ENCODE assay signal across 25 cellular contexts in genomic region chr17:77101521-77102410, GRCh38. TPM values are rescaled to one million over a fixed set of nuclear protein-coding genes. Genes with fewer than 3 reads are reported as not detected.
A peak's percentile ranks its signal among the peaks of the same experiment; 100 is the strongest.
DNase-seq lines count a peak whose midpoint lies in the region; ATAC-seq, FAIRE-seq and TF ChIP-seq lines count a peak whose summit lies in the region.
"Had no signal": no experiment of that assay in that cellular context is flagged by ENCODE, and none has a peak within 500 bp of the region (broad histone marks: within the 10 kb centered on the region; RNA-seq: fewer than 3 reads in every experiment).

No MANE protein-coding gene starts in this region.

- TF ChIP-seq POLR2A in HepG2 (IDR thresholded peaks at IDR 0.05; ENCODE audit: insufficient read depth in 1 of 2, low read depth in 2 of 2, low read length in 2 of 2) (peak in 1 of 2 experiments; percentile 48; a peak in 1 of 4 replicates), right lobe of liver (IDR thresholded peaks at IDR 0.05) (no peak)

- DNase-seq in HepG2 (ENCODE audit: low spot score) (peak; percentile 88), right lobe of liver (no peak), HuH-7 (ENCODE audit: low spot score) (peak; percentile 26), astrocyte (ENCODE audit: low read depth) (no peak), SJCRH30 (no peak), progenitor cell of endocrine pancreas (ENCODE audit: low spot score, unreplicated experiment) (no peak), foreskin fibroblast (no peak), left lobe of liver (ENCODE audit: low spot score) (no peak)
- DNase-seq: ACHN; activated CD4-positive, alpha-beta T cell treated with anti-CD3 and anti-CD28 coated beads for 1 hour; activated naive CD4-positive, alpha-beta T cell treated with anti-CD3 and anti-CD28 coated beads, Interleukin-2, amount 50 U/mL, for 16 hours; dorsolateral prefrontal cortex; head of caudate nucleus; islet precursor cell; NCI-H187; NCI-H524; nucleus accumbens; PC-9; stimulated activated CD4-positive, alpha-beta T cell treated with anti-CD3 and anti-CD28 coated beads, Interleukin-4, amount 100 ng/mL, for 24 hours; tibial artery had no signal

- 9% methylated on average over 14 of the region's 15 CpGs for WGBS in HepG2 (ENCODE audit: low lambda C conversion rate)
- 65% methylated on average over 11 of the region's 15 CpGs for WGBS in right lobe of liver (ENCODE audit: insufficient coverage, low coverage, low lambda C conversion rate, missing lambda C conversion rate)

- H3K27ac ChIP-seq in HepG2 (ENCODE audit: extremely low read length, insufficient read depth, low read length) (peak overlapping the region; percentile 68), right lobe of liver (no peak overlapping the region), astrocyte (ENCODE audit: low read depth, low read length) (no peak overlapping the region), SJCRH30 (no peak overlapping the region)
- H3K27ac ChIP-seq: esophagus muscularis mucosa, PC-9, tibial artery had no signal

- H3K9me3 Mint-ChIP-seq in astrocyte (ENCODE audit: unreplicated experiment) (no peaks in the 10 kb centered on the region), progenitor cell of endocrine pancreas (ENCODE audit: low read depth) (no peaks in the 10 kb centered on the region)
- H3K9me3 Mint-ChIP-seq: brain, mesothelial cell of epicardium had no signal

- H4K20me1 ChIP-seq in HepG2 (ENCODE audit: insufficient read depth, low read length) (no peaks in the 10 kb centered on the region), astrocyte (ENCODE audit: insufficient read depth, low read length) (no peaks in the 10 kb centered on the region)

- H3K36me3 Mint-ChIP-seq in astrocyte (ENCODE audit: low read depth, unreplicated experiment) = peaks cover 13% of the 10 kb centered on the region
- peaks cover 3% of the 10 kb centered on the region for H3K36me3 Mint-ChIP-seq in progenitor cell of endocrine pancreas (ENCODE audit: insufficient read depth)

- H3K27me3 Mint-ChIP-seq in astrocyte (ENCODE audit: low read depth, unreplicated experiment) (no peaks in the 10 kb centered on the region), progenitor cell of endocrine pancreas (no peaks in the 10 kb centered on the region)
- H3K27me3 Mint-ChIP-seq: brain had no signal

- H3K4me2 ChIP-seq in HepG2 (ENCODE audit: low read depth, low read length) (peak overlapping the region; percentile 77), astrocyte (ENCODE audit: low read length) (no peak overlapping the region)
- H3K4me2 ChIP-seq: PC-9 had no signal

- TSS peak; percentile 9 for BruUV-seq in HepG2 (replicated peaks; lab: Mats Ljungman, UMichigan)

- CTCF ChIA-PET in HepG2 (lab: Yijun Ruan, JAX; ENCODE audit: low intra/inter-chr PET ratio, low total read pairs) = no interaction called here

- no peaks in the 10 kb centered on the region for H3K79me2 ChIP-seq in HepG2 (ENCODE audit: insufficient read depth, low read length)
- H3K79me2 ChIP-seq in astrocyte (ENCODE audit: insufficient read depth, low read length) = no peaks in the 10 kb centered on the region

- FAIRE-seq in HepG2 (lab: Jason Lieb, UNC) (peak; percentile 46), astrocyte (lab: Jason Lieb, UNC) (no peak)
- FAIRE-seq: G401.6, GM19239 had no signal

- peak; percentile 89 for ATAC-seq in HepG2
- no peak for ATAC-seq in right lobe of liver
- no peak for ATAC-seq in left lobe of liver

- intact Hi-C loops in HepG2 (cut with micrococcal nuclease; ENCODE audit: unreplicated experiment) = no loop called here
- intact Hi-C loops in right lobe of liver (cut with DNase I) = no loop called here

- peak overlapping the region; percentile 9 for H3K27ac Mint-ChIP-seq in astrocyte (ENCODE audit: unreplicated experiment)
- H3K27ac Mint-ChIP-seq in progenitor cell of endocrine pancreas = no peak overlapping the region
- H3K27ac Mint-ChIP-seq: mesothelial cell of epicardium had no signal

- H2AFZ ChIP-seq in HepG2 (ENCODE audit: low read length) = no peak overlapping the region
- H2AFZ ChIP-seq in astrocyte (ENCODE audit: low read depth, low read length) = no peak overlapping the region
- H2AFZ ChIP-seq: PC-9 had no signal

- H3K4me3 ChIP-seq in HepG2 (replicated peaks in 1 of 3; ENCODE audit: insufficient read depth in 1 of 3, low read depth in 2 of 3, low read length in 3 of 3) = peak overlapping the region in 2 of 3 experiments; percentile 19 to 44; a peak in 1 of 6 replicates
- H3K4me3 ChIP-seq in right lobe of liver = no peak overlapping the region
- H3K4me3 ChIP-seq in astrocyte (ENCODE audit: insufficient read depth, low read depth, low read length) = no peak overlapping the region
- H3K4me3 ChIP-seq in SJCRH30 = no peak overlapping the region
- no peak overlapping the region for H3K4me3 ChIP-seq in foreskin fibroblast (ENCODE audit: low read depth in 1 of 2, low read length in 2 of 2)
- H3K4me3 ChIP-seq: dorsolateral prefrontal cortex, esophagus muscularis mucosa, PC-9, tibial artery had no signal

- in situ Hi-C loops in HepG2 (cut with HindIII; ENCODE audit: extremely low pct_ligation_motif_present, low pct_unique_long_range_greater_than_20kb) = no loop called here

- TF ChIP-seq RAD21 in HepG2 (CRISPR knock-in tag; IDR thresholded peaks at IDR 0.05) = no peak

- H3K9me3 ChIP-seq in HepG2 (ENCODE audit: low read length) (no peaks in the 10 kb centered on the region), right lobe of liver (no peaks in the 10 kb centered on the region), astrocyte (ENCODE audit: insufficient read depth, low read depth, low read length) (no peaks in the 10 kb centered on the region), SJCRH30 (replicated peaks) (no peaks in the 10 kb centered on the region)
- H3K9me3 ChIP-seq: esophagus muscularis mucosa, tibial artery had no signal

- no peaks in the 10 kb centered on the region for H3K27me3 ChIP-seq in HepG2 (ENCODE audit: control insufficient read depth in 1 of 2, insufficient read depth in 2 of 2, low read length in 2 of 2)
- no peaks in the 10 kb centered on the region for H3K27me3 ChIP-seq in right lobe of liver
- no peaks in the 10 kb centered on the region for H3K27me3 ChIP-seq in astrocyte (ENCODE audit: insufficient read depth, low read length)
- H3K27me3 ChIP-seq in SJCRH30 = no peaks in the 10 kb centered on the region
- H3K27me3 ChIP-seq: dorsolateral prefrontal cortex, esophagus muscularis mucosa, tibial artery had no signal

- TF ChIP-seq CTCF in HepG2 (CRISPR knock-in tag; IDR thresholded peaks at IDR 0.05) = no peak
- TF ChIP-seq CTCF in right lobe of liver (IDR thresholded peaks at IDR 0.05) = no peak
- no peak for TF ChIP-seq CTCF in astrocyte (IDR thresholded peaks at IDR 0.05; ENCODE audit: insufficient read depth, low read depth, low read length)
- TF ChIP-seq CTCF in progenitor cell of endocrine pancreas (IDR thresholded peaks at IDR 0.05; ENCODE audit: unreplicated experiment) = no peak
- no peak for TF ChIP-seq CTCF in foreskin fibroblast (IDR thresholded peaks at IDR 0.05; ENCODE audit: low read depth, low read length)

- peaks cover 2% of the 10 kb centered on the region for H3K4me1 Mint-ChIP-seq in astrocyte (ENCODE audit: low read depth, unreplicated experiment)
- H3K4me1 Mint-ChIP-seq in progenitor cell of endocrine pancreas (ENCODE audit: low read depth) = peaks cover 15% of the 10 kb centered on the region

- H3K4me3 Mint-ChIP-seq in astrocyte (ENCODE audit: unreplicated experiment) (no peak overlapping the region), progenitor cell of endocrine pancreas (ENCODE audit: low read depth) (no peak overlapping the region)
- H3K4me3 Mint-ChIP-seq: brain, mesothelial cell of epicardium had no signal

- H3K36me3 ChIP-seq in HepG2 (replicated peaks in 1 of 2; ENCODE audit: control insufficient read depth in 1 of 2, insufficient read depth in 2 of 2, low read length in 2 of 2) = peaks cover 2 to 13% of the 10 kb centered on the region in 2 experiments; a peak in 3 of 5 replicates
- no peaks in the 10 kb centered on the region for H3K36me3 ChIP-seq in right lobe of liver
- peaks cover 7% of the 10 kb centered on the region for H3K36me3 ChIP-seq in astrocyte (ENCODE audit: insufficient read depth, low read length)
- H3K36me3 ChIP-seq in SJCRH30 = peaks cover 9% of the 10 kb centered on the region
- H3K36me3 ChIP-seq: tibial artery had no signal

- H3K9ac ChIP-seq in HepG2 (ENCODE audit: insufficient read depth, low read depth, low read length) (peak overlapping the region; percentile 52), astrocyte (ENCODE audit: low read length) (no peak overlapping the region)

- H3K4me1 ChIP-seq in HepG2 (ENCODE audit: insufficient read depth, low read length) (peaks cover 84% of the 10 kb centered on the region), right lobe of liver (peaks cover 0 to 23% (median 8%) of the 10 kb centered on the region in 4 donors), astrocyte (ENCODE audit: insufficient read depth, low read length) (peaks cover 4% of the 10 kb centered on the region), SJCRH30 (0 out of 2 replicates have a peak, but pooled peaks cover 2% of the 10 kb centered on the region)

- POLR2A ChIA-PET in HepG2 (lab: Yijun Ruan, JAX) = interaction anchor here (0.7 to 4.3 kb wide), 10 partner anchors 10 to 186 kb away, joined by 3 to 50 read pairs (median 10); partner anchors contain the start of gene SEC14L1

- TF ChIP-seq EP300 in HepG2 (IDR thresholded peaks at IDR 0.05; ENCODE audit: low read depth in 2 of 2, low read length in 2 of 2) (peak in 1 of 2 experiments; percentile 76; a peak in 2 of 4 replicates), HepG2 (CRISPR knock-in tag; IDR thresholded peaks at IDR 0.05; ENCODE audit: borderline replicate concordance) (no peak)

RNA-seq across cellular contexts. Expression of gene SEC14L1, which starts 39.0 kb away (rescaled TPM):
- total RNA-seq in HepG2 (2016; rRNA removed; fragmentation: Illumina TruSeq; extraction: Trizol) (43.9 and 62.5 TPM in 2 replicates), right lobe of liver (10 to 100 TPM; 21.5 to 44.4 (median 24.9) TPM), astrocyte (86.7 and 93.2 TPM in 2 replicates), progenitor cell of endocrine pancreas (90.8 and 98.3 TPM in 2 replicates), left lobe of liver (20.1 TPM)
- 22.8 and 28.1 TPM in 2 replicates for total RNA-seq in HepG2 (2016; cell fraction: cytosol; rRNA removed; fragmentation: Illumina TruSeq; extraction: Trizol; ENCODE audit: low read depth)
- 51.1 and 57.5 TPM in 2 replicates for total RNA-seq in HepG2 (2016; cell fraction: insoluble cytoplasmic fraction; rRNA removed; fragmentation: Illumina TruSeq; extraction: Trizol)
- 75.8 and 78.7 TPM in 2 replicates for total RNA-seq in HepG2 (2016; cell fraction: membrane; rRNA removed; fragmentation: Illumina TruSeq; extraction: Trizol)
- total RNA-seq in HepG2 (2016; cell fraction: nucleus; rRNA removed; fragmentation: Illumina TruSeq; extraction: Trizol) = 34.2 and 41.8 TPM in 2 replicates
- 26.3 and 27.0 TPM in 2 replicates for polyA plus RNA-seq in HepG2 (2011; rRNA removed)
- polyA plus RNA-seq in HepG2 (2011; cell fraction: cytosol; rRNA removed) = 17.3 and 23.1 TPM in 2 replicates
- 30.8 and 49.2 TPM in 2 replicates for polyA plus RNA-seq in HepG2 (2011; cell fraction: nucleus; rRNA removed)
- 37.6 and 54.7 TPM in 2 replicates for polyA plus RNA-seq in HepG2 (2012)
- 30.8 and 38.2 TPM in 2 replicates for polyA plus RNA-seq in HepG2 (2016; cell fraction: cytosol; fragmentation: Illumina TruSeq; extraction: Trizol; ENCODE audit: low read depth)
- polyA plus RNA-seq in HepG2 (2016; cell fraction: insoluble cytoplasmic fraction; fragmentation: Illumina TruSeq; extraction: Trizol; ENCODE audit: low read depth) = 57.4 and 67.9 TPM in 2 replicates
- 55.3 and 57.7 TPM in 2 replicates for polyA plus RNA-seq in HepG2 (2016; cell fraction: membrane; fragmentation: Illumina TruSeq; extraction: Trizol; ENCODE audit: low read depth)
- 56.1 and 65.2 TPM in 2 replicates for polyA plus RNA-seq in HepG2 (2016; cell fraction: nucleus; fragmentation: Illumina TruSeq; extraction: Trizol; ENCODE audit: insufficient read depth, low read depth)
- 16.4 and 49.1 TPM in 2 replicates for polyA minus RNA-seq in HepG2 (2011; rRNA and poly(A)+ RNA removed; ENCODE audit: low replicate concordance)
- 23.7 and 34.8 TPM in 2 replicates for polyA minus RNA-seq in HepG2 (2011; cell fraction: cytosol; rRNA and poly(A)+ RNA removed)
- 29.4 and 35.6 TPM in 2 replicates for polyA minus RNA-seq in HepG2 (2011; cell fraction: nucleus; rRNA and poly(A)+ RNA removed)
- 40.7 and 50.0 TPM in 2 replicates for total RNA-seq in SJCRH30 (2014; rRNA removed; shearing (Covaris generic))

Comparison
In these comparisons a context has a peak if more than half of its experiments do, and no peak if none do; other contexts are left out.
1. DNase-seq: peak in HepG2 (single experiment) and HuH-7 (single experiment); none in right lobe of liver (0 of 3), astrocyte (single experiment), SJCRH30 (0 of 2), progenitor cell of endocrine pancreas (single experiment), foreskin fibroblast (0 of 2) and left lobe of liver (single experiment).
2. H3K4me3 ChIP-seq: peak in HepG2 (2 of 3); none in right lobe of liver (0 of 3), astrocyte (single experiment), SJCRH30 (single experiment) and foreskin fibroblast (0 of 2).